In genomic region chr5:39171647-39172046, GRCh38 we compare ENCODE assay signal across 20 cellular contexts. TPM values are rescaled to one million over a fixed set of nuclear protein-coding genes. Genes with fewer than 3 reads are reported as not detected.
"Had no signal": no experiment of that assay in that cellular context is flagged by ENCODE, and none has a peak within 500 bp of the region (broad histone marks: within the 10 kb centered on the region; RNA-seq: fewer than 3 reads in every experiment).

No MANE protein-coding gene starts in this region.

- H3K27ac ChIP-seq: adrenal gland, epithelial cell of prostate, hepatocyte, parathyroid adenoma, tibial nerve, vagina, WERI-Rb-1 had no signal

- H3K4me1 ChIP-seq: parathyroid adenoma, vagina had no signal

- DNase-seq: activated CD4-positive, alpha-beta T cell treated with anti-CD3 and anti-CD28 coated beads, Interleukin-2, amount 50 U/mL, for 1 hour; activated CD8-positive, alpha-beta memory T cell treated with anti-CD3 and anti-CD28 coated beads, Interleukin-2, amount 50 U/mL, for 48 hours; activated effector memory CD4-positive, alpha-beta T cell treated with Interleukin-2 at 50 U/mL for 16 hours; adrenal gland; central memory CD4-positive, alpha-beta T cell; cortex of kidney; effector CD8-positive, alpha-beta T cell; left ventricle myocardium superior; mesenchymal stem cell; retina; stimulated activated CD4-positive, alpha-beta T cell treated with anti-CD3 and anti-CD28 coated beads, Interleukin-15, amount 100 ng/mL, for 24 hours; stimulated activated CD4-positive, alpha-beta T cell treated with anti-CD3 and anti-CD28 coated beads, Interleukin-4, amount 100 ng/mL, for 24 hours; T1000; WERI-Rb-1 had no signal

- ATAC-seq: left ventricle myocardium superior had no signal

- H3K27me3 ChIP-seq: adrenal gland, hepatocyte, tibial nerve, vagina had no signal

- H3K36me3 ChIP-seq: adrenal gland, tibial nerve, vagina, WERI-Rb-1 had no signal

- H3K9me3 ChIP-seq: adrenal gland, tibial nerve, vagina had no signal

- H3K4me3 ChIP-seq: adrenal gland, hepatocyte, tibial nerve, vagina had no signal

RNA-seq across cellular contexts. Expression of gene FYB1, which starts 47.7 kb away (rescaled TPM):
- total RNA-seq: kidney epithelial cell had no signal
